ENCODE assay signal across 8 cellular contexts in the genomic region with DNA sequence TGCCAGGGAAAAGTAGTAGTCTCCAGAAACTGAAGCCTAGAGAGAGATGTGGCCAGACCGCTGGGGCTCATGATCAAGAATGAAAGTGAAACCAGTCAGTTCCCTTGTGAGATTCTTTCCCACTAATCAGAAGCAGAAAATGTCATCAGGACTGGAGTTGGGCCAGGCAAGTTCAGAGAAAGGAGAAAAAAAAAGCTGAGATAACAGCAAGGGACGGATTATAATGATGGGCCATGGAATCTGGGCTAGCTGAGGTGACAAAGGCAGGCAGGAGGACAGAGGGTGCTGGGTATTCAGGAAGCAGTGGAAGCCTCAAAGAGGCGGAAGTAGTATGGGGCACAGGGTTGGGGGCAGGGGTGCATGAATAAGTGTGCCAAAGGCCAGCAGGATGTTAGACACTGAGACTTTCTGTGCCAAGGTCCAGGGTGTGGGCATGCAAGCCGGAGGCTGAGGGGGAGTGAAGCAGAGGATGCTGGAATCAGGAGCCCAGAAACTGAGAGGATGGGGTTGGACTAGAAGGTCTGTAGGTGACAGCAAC. TPM values are rescaled to one million over a fixed set of nuclear protein-coding genes. Genes with fewer than 3 reads are reported as not detected.
DNase-seq lines count a peak whose midpoint lies in the region; ATAC-seq and TF ChIP-seq lines count a peak whose summit lies in the region.

No MANE protein-coding gene starts in this region.

- WGBS in SK-N-SH (ENCODE audit: low lambda C conversion rate), result 42% methylated on average over 4 of the region's 4 CpGs

- intact Hi-C loops in left cardiac atrium (cut with DNase I), result loop anchor here in 1 of 2 donors (5.0 kb wide), 1 partner anchor 467 kb away; no protein-coding TSS in a partner anchor

- peaks cover 40% of the 10 kb centered on the region for H3K4me1 Mint-ChIP-seq in activated naive CD8-positive, alpha-beta T cell treated with anti-CD3 and anti-CD28 coated beads, Interleukin-2, amount 50 U/mL, for 24 hours

- no peak for TF ChIP-seq CTCF in SK-N-SH (IDR thresholded peaks at IDR 0.05)

- H3K4me3 Mint-ChIP-seq in activated naive CD8-positive, alpha-beta T cell treated with anti-CD3 and anti-CD28 coated beads, Interleukin-2, amount 50 U/mL, for 24 hours, result peak overlapping the region; percentile 89

- no peaks in the 10 kb centered on the region for H3K9me3 Mint-ChIP-seq in activated naive CD8-positive, alpha-beta T cell treated with anti-CD3 and anti-CD28 coated beads, Interleukin-2, amount 50 U/mL, for 24 hours

- POLR2A ChIA-PET in SK-N-SH (lab: Yijun Ruan, JAX), result no interaction called here

- DNase-seq in SK-N-SH (peak; percentile 27), left cardiac atrium (peak; percentile 63), skeletal muscle cell (ENCODE audit: low read depth) (no peak), NCI-H128 (lab: John Stamatoyannopoulos, UW; ENCODE audit: unreplicated experiment) (no peak), retina (no peak)
- DNase-seq in activated naive CD8-positive, alpha-beta T cell treated with anti-CD3 and anti-CD28 coated beads, Interleukin-2, amount 50 U/mL, for 24 hours, result peak; percentile 36

- TF ChIP-seq EP300 in SK-N-SH (IDR thresholded peaks at IDR 0.05; ENCODE audit: borderline replicate concordance in 1 of 2, low read depth in 1 of 2, low read length in 1 of 2), result no peak

- peak overlapping the region; percentile 1 to 60 for H3K27ac ChIP-seq in SK-N-SH (ENCODE audit: low read depth in 2 of 2, low read length in 1 of 2)

- H3K9ac ChIP-seq in SK-N-SH, result peak overlapping the region; percentile 14; the same call in 1 of the 2 replicates

- no peaks in the 10 kb centered on the region for H3K27me3 ChIP-seq in SK-N-SH (ENCODE audit: insufficient read depth)

- no peaks in the 10 kb centered on the region for H3F3A ChIP-seq in SK-N-SH (replicated peaks; ENCODE audit: insufficient read depth)

- H2AFZ ChIP-seq in SK-N-SH (ENCODE audit: low read depth), result no peak overlapping the region

- peaks cover 9 to 11% of the 10 kb centered on the region in 2 experiments for H3K36me3 ChIP-seq in SK-N-SH (replicated peaks in 1 of 2; ENCODE audit: control insufficient read depth in 1 of 2, insufficient read depth in 2 of 2, low read length in 1 of 2)

- no peak for TF ChIP-seq RAD21 in SK-N-SH (IDR thresholded peaks at IDR 0.05; ENCODE audit: low read length)

- peaks cover 61% of the 10 kb centered on the region for H3K79me2 ChIP-seq in SK-N-SH (ENCODE audit: insufficient read depth)

- peak; percentile 38 for ATAC-seq in HG03025 (IDR thresholded peaks at IDR 0.05; ENCODE audit: low FRiP score, unreplicated experiment)
- peak; percentile 45 for ATAC-seq in activated naive CD8-positive, alpha-beta T cell treated with anti-CD3 and anti-CD28 coated beads, Interleukin-2, amount 50 U/mL, for 24 hours
- peak; percentile 28 to 59 for ATAC-seq in left cardiac atrium

- CTCF ChIA-PET in SK-N-SH (lab: Yijun Ruan, JAX), result interaction anchor here (0.7 to 1.4 kb wide), 2 partner anchors 101 to 470 kb away, joined by 3 to 4 read pairs; no protein-coding TSS in a partner anchor

- H3K27ac Mint-ChIP-seq in activated naive CD8-positive, alpha-beta T cell treated with anti-CD3 and anti-CD28 coated beads, Interleukin-2, amount 50 U/mL, for 24 hours, result peak overlapping the region; percentile 97

- H3K9me3 ChIP-seq in SK-N-SH, result no peaks in the 10 kb centered on the region

- peaks cover 10 to 15% of the 10 kb centered on the region in 2 experiments; a peak in 2 of 4 replicates for H3K4me1 ChIP-seq in SK-N-SH (ENCODE audit: control insufficient read depth in 1 of 2, insufficient read depth in 2 of 2, low read depth in 1 of 2, low read length in 1 of 2)

- peaks cover 20% of the 10 kb centered on the region for H3K36me3 Mint-ChIP-seq in activated naive CD8-positive, alpha-beta T cell treated with anti-CD3 and anti-CD28 coated beads, Interleukin-2, amount 50 U/mL, for 24 hours (ENCODE audit: low read depth)

- H3K4me3 ChIP-seq in GM08714 (ENCODE audit: low read length) (peak overlapping the region; percentile 70), SK-N-SH (ENCODE audit: low read depth in 2 of 2, low read length in 1 of 2) (peak overlapping the region; percentile 33 to 56), skeletal muscle cell (ENCODE audit: low read depth, low read length) (peak overlapping the region; percentile 36)

- no peaks in the 10 kb centered on the region for H3K27me3 Mint-ChIP-seq in activated naive CD8-positive, alpha-beta T cell treated with anti-CD3 and anti-CD28 coated beads, Interleukin-2, amount 50 U/mL, for 24 hours

- H3K9me2 ChIP-seq in SK-N-SH, result no peaks in the 10 kb centered on the region

- peak overlapping the region; percentile 76 for H3K4me2 ChIP-seq in SK-N-SH

- H4K20me1 ChIP-seq in SK-N-SH (ENCODE audit: insufficient read depth), result peaks cover 20% of the 10 kb centered on the region

TF ChIP-seq in SK-N-SH, 30 proteins besides CTCF, POLR2A, EP300 and RAD21:
- TF ChIP-seq RXRA (IDR thresholded peaks at IDR 0.05; ENCODE audit: borderline replicate concordance, low read depth) (no peak), FOXJ3 (CRISPR knock-in tag; IDR thresholded peaks at IDR 0.05) (no peak), TAF1 (IDR thresholded peaks at IDR 0.05; ENCODE audit: borderline replicate concordance, low read depth, low read length) (no peak)

RNA-seq across cellular contexts. Expression of a gene that starts 2.5 kb away (rescaled TPM):
- 8.4 and 10.4 TPM in 2 replicates for polyA plus RNA-seq in SK-N-SH (2012; rRNA removed)
- polyA plus RNA-seq in SK-N-SH (2012; cell fraction: cytosol; rRNA removed), result 8.9 and 10.0 TPM in 2 replicates
- 12.6 and 12.9 TPM in 2 replicates for polyA plus RNA-seq in SK-N-SH (2012; cell fraction: nucleus; rRNA removed)
- 1 to 10 TPM; 6.7 to 8.2 TPM for total RNA-seq in left cardiac atrium

RNA-seq across cellular contexts. Expression of a gene that starts 21.7 kb away (rescaled TPM):
- not detected in 2 replicates for polyA plus RNA-seq in SK-N-SH (2012; rRNA removed)
- polyA plus RNA-seq in SK-N-SH (2012; cell fraction: cytosol; rRNA removed), result not detected in 2 replicates
- polyA plus RNA-seq in SK-N-SH (2012; cell fraction: nucleus; rRNA removed), result 0.20 TPM in 1 of 2 replicates, not detected in the other
- total RNA-seq in left cardiac atrium, result not detected

Comparison
In these comparisons a context has a peak if more than half of its experiments do, and no peak if none do; other contexts are left out.
1. DNase-seq: peak in SK-N-SH (single experiment), activated naive CD8-positive, alpha-beta T cell treated with anti-CD3 and anti-CD28 coated beads, Interleukin-2, amount 50 U/mL, for 24 hours (single experiment) and left cardiac atrium (single experiment); none in skeletal muscle cell (single experiment), NCI-H128 (single experiment) and retina (single experiment).
2. Peak in every context shown above with its lines, with median percentiles within 50 percentile points of each other: H3K4me3 ChIP-seq and ATAC-seq.